In the genomic region with DNA sequence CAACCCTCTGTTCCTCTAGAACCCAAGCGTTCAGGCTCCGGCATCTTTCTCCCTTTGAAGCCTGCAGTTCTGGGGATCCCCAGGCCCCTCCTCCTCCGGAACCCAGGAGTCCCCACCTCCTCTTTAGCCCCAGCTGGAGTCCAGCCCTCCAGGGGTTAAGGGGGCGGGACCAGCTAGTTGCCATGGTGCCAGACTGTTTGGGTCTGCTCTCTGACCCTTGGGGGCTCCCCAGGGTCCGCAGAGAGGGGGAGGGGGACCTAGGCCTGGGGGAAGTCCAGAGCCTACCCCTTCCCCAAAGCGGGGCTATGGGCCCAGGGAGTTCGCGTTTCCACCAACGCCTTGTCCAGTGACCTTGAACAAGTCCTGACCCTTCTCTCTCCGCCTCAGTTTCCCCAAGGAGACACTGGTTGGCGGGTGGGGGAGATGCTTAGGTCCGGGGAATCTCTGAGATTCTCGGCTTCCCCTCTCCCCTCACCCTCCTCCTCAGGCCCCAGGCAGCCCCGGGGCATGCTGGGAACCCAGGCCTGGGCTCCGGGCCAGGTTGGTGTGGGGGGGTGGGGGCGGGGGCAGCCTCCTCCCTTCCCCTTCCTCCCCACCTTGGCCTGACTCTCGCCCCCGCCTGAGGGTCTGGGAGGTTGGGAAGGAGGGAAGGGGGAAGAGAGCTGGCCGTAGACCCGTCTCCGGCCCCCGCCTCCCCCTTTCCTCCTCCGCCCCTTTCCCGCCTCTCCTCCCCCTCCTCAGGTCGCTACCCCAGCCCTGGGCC, we compare ENCODE assay signal across 8 cellular contexts. TPM values are rescaled to one million over a fixed set of nuclear protein-coding genes. Genes with fewer than 3 reads are reported as not detected.
DNase-seq lines count a peak whose midpoint lies in the region; ATAC-seq and TF ChIP-seq lines count a peak whose summit lies in the region.

No MANE protein-coding gene starts in this region.

- intact Hi-C loops in heart left ventricle (cut with DNase I): no loop called here
- intact Hi-C loops in ovary (cut with DNase I): no loop called here
- intact Hi-C loops in uterus (cut with DNase I; ENCODE audit: low total_unique reads): no loop called here

- H3K4me1 ChIP-seq in SJSA1 (replicated peaks) (peaks cover 26% of the 10 kb centered on the region), heart left ventricle (peaks cover 0 to 48% (median 33%) of the 10 kb centered on the region in 12 donors), ovary (ENCODE audit: insufficient read depth) (peaks cover 5% of the 10 kb centered on the region), uterus (peaks cover 0 to 24% of the 10 kb centered on the region in 2 donors)

- H3K36me3 ChIP-seq in SJSA1 (peaks cover 37% of the 10 kb centered on the region), heart left ventricle (peaks cover 0 to 29% (median 19%) of the 10 kb centered on the region in 9 donors), ovary (no peaks in the 10 kb centered on the region), uterus (no peaks in the 10 kb centered on the region)

- TF ChIP-seq EP300 in ovary (IDR thresholded peaks at IDR 0.05): no peak

- ATAC-seq in heart left ventricle: peak; percentile 35 to 66 (median 46)

- H3K9me3 ChIP-seq in SJSA1 (replicated peaks): no peaks in the 10 kb centered on the region
- no peaks in the 10 kb centered on the region for H3K9me3 ChIP-seq in heart left ventricle
- no peaks in the 10 kb centered on the region for H3K9me3 ChIP-seq in ovary
- no peaks in the 10 kb centered on the region for H3K9me3 ChIP-seq in uterus

- no peak for TF ChIP-seq CTCF in heart left ventricle (IDR thresholded peaks at IDR 0.05)
- no peak for TF ChIP-seq CTCF in ovary (IDR thresholded peaks at IDR 0.05)
- TF ChIP-seq CTCF in uterus (IDR thresholded peaks at IDR 0.05): no peak

- 0 to 2% (median 1%) methylated on average over 16 to 25 of the region's 25 CpGs for WGBS in adipose tissue, 3 donors
- 0 to 2% (median 1%) methylated on average over 9 to 25 of the region's 25 CpGs for WGBS in heart left ventricle, 4 donors
- 0% methylated on average over 23 to 25 of the region's 25 CpGs for WGBS in ovary, 3 donors

- TF ChIP-seq POLR2A in heart left ventricle (IDR thresholded peaks at IDR 0.05) (peak in 1 of 2 donors; percentile 38), ovary (IDR thresholded peaks at IDR 0.05) (peak; percentile 64), uterus (IDR thresholded peaks at IDR 0.05) (peak; percentile 44 to 75)

- peak overlapping the region; percentile 68 for H3K4me3 ChIP-seq in SJSA1
- peak overlapping the region; percentile 63 to 99 (median 94) for H3K4me3 ChIP-seq in heart left ventricle
- peak overlapping the region; percentile 95 for H3K4me3 ChIP-seq in ovary
- H3K4me3 ChIP-seq in uterus: peak overlapping the region; percentile 95 to 99

- H3K27me3 ChIP-seq in SJSA1 (replicated peaks): no peaks in the 10 kb centered on the region
- H3K27me3 ChIP-seq in heart left ventricle: no peaks in the 10 kb centered on the region
- H3K27me3 ChIP-seq in ovary: no peaks in the 10 kb centered on the region
- H3K27me3 ChIP-seq in uterus: no peaks in the 10 kb centered on the region

- DNase-seq in AG08395 (ENCODE audit: low spot score): peak; percentile 73
- peak; percentile 81 for DNase-seq in HT-29 (ENCODE audit: low spot score)
- DNase-seq in SJSA1 (ENCODE audit: low read depth in 1 of 2, low spot score in 2 of 2): peak; percentile 62 to 67
- DNase-seq in heart left ventricle: peak; percentile 76 to 86 (median 80)
- DNase-seq in ovary: peak; percentile 85 to 93 (median 90)
- DNase-seq in uterus: peak; percentile 79 to 85
- DNase-seq in DMS53 treated with DMSO at 0.1 percent for 48 hours (lab: John Stamatoyannopoulos, UW; ENCODE audit: unreplicated experiment): no peak

- peak overlapping the region; percentile 82 for H3K27ac ChIP-seq in SJSA1
- peak overlapping the region; percentile 20 for H3K27ac ChIP-seq in adipose tissue (ENCODE audit: low read depth, low read length)
- H3K27ac ChIP-seq in heart left ventricle: peak overlapping the region; percentile 90 to 100 (median 98)
- H3K27ac ChIP-seq in ovary: peak overlapping the region; percentile 99
- peak overlapping the region; percentile 100 for H3K27ac ChIP-seq in uterus

RNA-seq across cellular contexts. Expression of a gene that starts 2.6 kb away (rescaled TPM):
- total RNA-seq in HT-29 (2014; rRNA removed; shearing (Covaris generic)): 13.6 and 17.8 TPM in 2 replicates
- 8.7 and 10.7 TPM in 2 replicates for total RNA-seq in SJSA1 (2014; rRNA removed; shearing (Covaris generic))
- polyA plus RNA-seq in adipose tissue (10 to 100 TPM in 2 of 3 donors, 1 to 10 TPM in 1; 4.7 to 38.5 (median 14.3) TPM), heart left ventricle (10 to 100 TPM in 1 of 2 donors, 1 to 10 TPM in 1; 6.1 to 16.8 TPM), ovary (10 to 100 TPM in 1 of 2 donors, 1 to 10 TPM in 1; 6.4 to 27.4 TPM)
- total RNA-seq in heart left ventricle (10 to 100 TPM in 5 of 9 donors, 1 to 10 TPM in 4; 2.9 to 15.1 (median 10.2) TPM), ovary (10 to 100 TPM; 30.3 to 93.2 (median 50.3) TPM), uterus (100 to 1,000 TPM in 1 of 4 donors, 10 to 100 TPM in 2, 1 to 10 TPM in 1; 9.7 to 112 (median 22.5) TPM)

RNA-seq across cellular contexts. Expression of a gene that starts 33.3 kb away (rescaled TPM):
- 0.05 TPM in 1 of 2 replicates, not detected in the other for total RNA-seq in HT-29 (2014; rRNA removed; shearing (Covaris generic))
- total RNA-seq in SJSA1 (2014; rRNA removed; shearing (Covaris generic)): not detected in 2 replicates
- 10 to 100 TPM in 2 of 3 donors, under 1 TPM in 1; 0.81 to 48.6 (median 17.3) TPM for polyA plus RNA-seq in adipose tissue
- total RNA-seq in heart left ventricle: 10 to 100 TPM in 1 of 9 donors, 1 to 10 TPM in 1, under 1 TPM in 4, not detected in 3; 0.17 to 16.0 (median 0.81) TPM
- under 1 TPM; 0.15 to 0.40 TPM for polyA plus RNA-seq in heart left ventricle
- 100 to 1,000 TPM in 1 of 7 donors, 10 to 100 TPM in 3, 1 to 10 TPM in 3; 1.8 to 385 (median 15.3) TPM for total RNA-seq in ovary
- polyA plus RNA-seq in ovary: 1 to 10 TPM; 1.0 to 7.5 TPM
- total RNA-seq in uterus: 1 to 10 TPM in 1 of 4 donors, under 1 TPM in 3; 0.29 to 2.0 (median 0.70) TPM

RNA-seq across cellular contexts. Expression of a gene that starts 43.9 kb away (rescaled TPM):
- total RNA-seq in HT-29 (2014; rRNA removed; shearing (Covaris generic)): not detected in 2 replicates
- not detected in 2 replicates for total RNA-seq in SJSA1 (2014; rRNA removed; shearing (Covaris generic))
- polyA plus RNA-seq in adipose tissue (1 to 10 TPM; 1.1 to 3.8 (median 3.4) TPM), heart left ventricle (1 to 10 TPM in 1 of 2 donors, under 1 TPM in 1; 0.27 to 1.3 TPM), ovary (under 1 TPM in 1 of 2 donors, not detected in 1; 0.27 TPM)
- total RNA-seq in heart left ventricle (10 to 100 TPM in 1 of 9 donors, 1 to 10 TPM in 4, under 1 TPM in 2, not detected in 2; 0.20 to 17.9 (median 1.3) TPM), ovary (1 to 10 TPM in 3 of 7 donors, under 1 TPM in 3, not detected in 1; 0.11 to 4.1 (median 1.0) TPM), uterus (1 to 10 TPM in 2 of 4 donors, under 1 TPM in 1, not detected in 1; 0.69 to 3.5 (median 1.0) TPM)

Comparison
In these comparisons a context has a peak if more than half of its experiments do, and no peak if none do; other contexts are left out.
1. H3K27ac ChIP-seq: peak in every context shown above with its lines; median percentile 100 in uterus; 99 in ovary; 98 in heart left ventricle; 82 in SJSA1; 20 in adipose tissue.